Comparison of ENCODE assay signal across 8 cellular contexts in the genomic region with DNA sequence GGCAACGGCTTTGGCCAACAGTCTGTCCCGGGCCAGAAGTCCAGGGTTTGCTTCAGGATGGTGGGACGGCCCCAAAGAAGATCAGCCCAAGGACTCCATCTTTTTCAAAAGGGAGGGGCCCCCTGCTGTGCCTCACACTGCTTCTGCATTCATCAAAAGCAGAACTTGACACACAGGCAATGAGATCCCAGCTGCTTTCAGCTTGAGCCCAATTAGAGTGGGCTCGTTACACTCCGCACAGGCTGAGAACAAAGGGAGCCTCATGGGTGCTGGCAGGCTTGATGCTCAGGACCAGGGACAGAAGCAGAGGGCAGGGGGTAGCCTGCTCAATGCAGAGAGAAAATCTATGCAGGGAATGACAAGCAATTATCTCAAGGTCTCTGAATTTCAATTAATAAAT. TPM values are rescaled to one million over a fixed set of nuclear protein-coding genes. Genes with fewer than 3 reads are reported as not detected.
DNase-seq lines count a peak whose midpoint lies in the region; ATAC-seq and TF ChIP-seq lines count a peak whose summit lies in the region.

No MANE protein-coding gene starts in this region.

- POLR2A ChIA-PET in RWPE1 (lab: Yijun Ruan, JAX; ENCODE audit: low non-redundant PET) = no interaction called here

- ATAC-seq in GM19438 (IDR thresholded peaks at IDR 0.05; ENCODE audit: low read depth, unreplicated experiment) (peak; percentile 48), HG03159 (IDR thresholded peaks at IDR 0.05; ENCODE audit: unreplicated experiment) (peak; percentile 64)

- no peak overlapping the region for H3K27ac Mint-ChIP-seq in nephron progenitor cell

- DNase-seq in nephron progenitor cell = peak; percentile 29
- no peak for DNase-seq in activated T-cell treated with anti-CD3 and anti-CD28 coated beads, Interleukin-2, amount 50 U/mL, for 48 hours
- DNase-seq in stimulated activated CD4-positive, alpha-beta T cell treated with anti-CD3 and anti-CD28 coated beads, Interleukin-15, amount 100 ng/mL, for 24 hours = no peak
- DNase-seq in RWPE1 (ENCODE audit: low spot score) = no peak
- no peak for DNase-seq in G401 (ENCODE audit: low spot score)

- peaks cover 7% of the 10 kb centered on the region for H3K36me3 Mint-ChIP-seq in nephron progenitor cell (ENCODE audit: low read depth)

- H3K4me1 Mint-ChIP-seq in nephron progenitor cell = peaks cover 16% of the 10 kb centered on the region

- H3K27ac ChIP-seq in RWPE1 = no peak overlapping the region

- H3K4me3 Mint-ChIP-seq in nephron progenitor cell = no peak overlapping the region

- no peaks in the 10 kb centered on the region for H3K9me3 Mint-ChIP-seq in nephron progenitor cell

- no peaks in the 10 kb centered on the region for H3K27me3 Mint-ChIP-seq in nephron progenitor cell (ENCODE audit: low read depth, poor library complexity)

- CTCF ChIA-PET in RWPE1 (lab: Yijun Ruan, JAX) = no interaction called here

- in situ Hi-C loops in G401 (cut with HindIII; ENCODE audit: low sequenced_read_pairs) = no loop called here

- TF ChIP-seq CTCF in nephron progenitor cell (IDR thresholded peaks at IDR 0.05) (no peak), RWPE1 (conservative IDR thresholded peaks at IDR 0.05; ENCODE audit: low read depth) (no peak)

TF ChIP-seq in PFSK-1, 5 proteins besides CTCF, POLR2A, EP300 and RAD21:
- TF ChIP-seq POLR2AphosphoS5 (IDR thresholded peaks at IDR 0.05; ENCODE audit: low read depth, low read length) (no peak), REST (IDR thresholded peaks at IDR 0.05; ENCODE audit: insufficient read depth in 1 of 2, low read depth in 2 of 2, low read length in 2 of 2) (peak; percentile 62 to 85), TAF1 (IDR thresholded peaks at IDR 0.05; ENCODE audit: borderline replicate concordance, insufficient read depth, low read length) (no peak), FOXP2 (optimal IDR thresholded peaks at IDR 0.05; ENCODE audit: borderline replicate concordance, extremely low read depth, extremely low read length, insufficient read depth) (no peak), SIN3A (IDR thresholded peaks at IDR 0.05; ENCODE audit: borderline replicate concordance, insufficient read depth, low read length) (no peak)

RNA-seq across cellular contexts. Expression of gene VOPP1, which starts 45.5 kb away (rescaled TPM):
- 22.3 TPM for polyA plus RNA-seq in PFSK-1 (2012; ENCODE audit: insufficient read length, low read depth)
- 27.7 and 38.2 TPM in 2 replicates for total RNA-seq in G401 (2014; rRNA removed; shearing (Covaris generic))
